Comparison of ENCODE assay signal across 14 cellular contexts in the genomic region with DNA sequence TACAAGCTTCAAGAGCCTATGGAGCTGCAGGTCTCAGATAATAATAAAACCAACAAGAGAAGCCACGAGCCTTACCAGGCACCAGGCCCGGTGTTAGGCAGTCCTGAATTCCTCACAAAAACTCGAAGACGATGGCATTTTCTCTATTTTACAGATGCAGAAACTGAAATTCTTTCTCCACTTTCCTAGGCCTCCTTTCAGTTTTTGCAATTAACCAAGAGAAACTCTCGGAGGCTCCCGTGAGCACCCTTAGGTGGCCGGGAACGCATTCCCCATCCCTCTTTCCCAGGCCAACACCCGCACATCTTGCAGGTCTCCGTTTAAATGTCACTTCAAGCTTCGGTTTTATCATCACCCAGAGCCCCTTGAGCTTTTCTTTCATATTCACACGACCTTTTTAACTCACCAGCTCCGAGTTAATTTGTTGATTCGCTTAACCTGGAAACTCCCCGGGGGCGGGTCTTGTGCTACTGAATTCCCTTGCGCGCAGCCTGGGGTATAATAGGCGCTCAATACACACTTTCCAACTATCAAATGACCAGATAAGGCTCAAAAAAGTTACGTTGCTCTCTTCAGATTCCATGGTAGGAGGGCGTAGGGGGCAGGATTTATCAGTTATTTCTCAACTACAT. TPM values are rescaled to one million over a fixed set of nuclear protein-coding genes. Genes with fewer than 3 reads are reported as not detected.
DNase-seq lines count a peak whose midpoint lies in the region; ATAC-seq and TF ChIP-seq lines count a peak whose summit lies in the region.
"Had no signal": no experiment of that assay in that cellular context is flagged by ENCODE, and none has a peak within 500 bp of the region (broad histone marks: within the 10 kb centered on the region; RNA-seq: fewer than 3 reads in every experiment).

No MANE protein-coding gene starts in this region.

- intact Hi-C loops in CD8-positive, alpha-beta T cell (cut with DNase I, micrococcal nuclease), result loop anchor here in 1 of 2 experiments (1.0 to 10.0 kb wide), 2 partner anchors 28 to 851 kb away; no protein-coding TSS in a partner anchor
- intact Hi-C loops in natural killer cell (cut with micrococcal nuclease), result no loop called here
- intact Hi-C loops in breast epithelium (cut with DNase I; ENCODE audit: low total_unique reads), result no loop called here

- H3K4me1 ChIP-seq in CD8-positive, alpha-beta T cell (ENCODE audit: insufficient read depth, low read length), result peaks cover 32% of the 10 kb centered on the region
- H3K4me1 ChIP-seq in GM23338 (ENCODE audit: insufficient read depth), result peaks cover 69% of the 10 kb centered on the region
- H3K4me1 ChIP-seq in breast epithelium, result no peaks in the 10 kb centered on the region

- H3K9me2 ChIP-seq in GM23338 (ENCODE audit: insufficient read depth), result peaks cover 3% of the 10 kb centered on the region; the same call in 1 of the 2 replicates

- no peaks in the 10 kb centered on the region for H3K36me3 Mint-ChIP-seq in CD8-positive, alpha-beta T cell
- H3K36me3 Mint-ChIP-seq in GM23338 (ENCODE audit: low read depth), result no peaks in the 10 kb centered on the region
- no peaks in the 10 kb centered on the region for H3K36me3 Mint-ChIP-seq in natural killer cell

- H3K27me3 ChIP-seq in CD8-positive, alpha-beta T cell (ENCODE audit: insufficient read depth, low read length), result peaks cover 31% of the 10 kb centered on the region
- peaks cover 100% of the 10 kb centered on the region for H3K27me3 ChIP-seq in GM23338 (ENCODE audit: insufficient read depth)
- H3K27me3 ChIP-seq in breast epithelium, result peaks cover 2 to 44% of the 10 kb centered on the region in 2 donors
- H3K27me3 ChIP-seq: ovary had no signal

- no peak overlapping the region for H3K27ac ChIP-seq in CD8-positive, alpha-beta T cell (ENCODE audit: low read depth, low read length)
- H3K27ac ChIP-seq in GM23338 (ENCODE audit: low read depth) (no peak overlapping the region), breast epithelium (no peak overlapping the region)
- H3K27ac ChIP-seq: cardiac muscle cell, ovary, SJSA1 had no signal

- no peak overlapping the region for H3K4me3 Mint-ChIP-seq in CD8-positive, alpha-beta T cell
- H3K4me3 Mint-ChIP-seq in GM23338, result peak overlapping the region; percentile 66
- H3K4me3 Mint-ChIP-seq in natural killer cell, result peak overlapping the region; percentile 43
- H3K4me3 Mint-ChIP-seq: effector memory CD8-positive, alpha-beta T cell had no signal

- no peaks in the 10 kb centered on the region for H3K9me3 ChIP-seq in CD8-positive, alpha-beta T cell (ENCODE audit: low read length)
- H3K9me3 ChIP-seq in breast epithelium, result no peaks in the 10 kb centered on the region
- H3K9me3 ChIP-seq: ovary, SJSA1 had no signal

- DNase-seq in CD8-positive, alpha-beta T cell, result peak in 1 of 7 experiments; percentile 38
- peak; percentile 85 for DNase-seq in GM23338 (ENCODE audit: low spot score)
- peak; percentile 56 for DNase-seq in activated naive CD4-positive, alpha-beta T cell treated with anti-CD3 and anti-CD28 coated beads, Interleukin-2, amount 50 U/mL, for 16 hours
- no peak for DNase-seq in natural killer cell
- DNase-seq in NCI-H1694 treated with DMSO at 0.1 percent for 48 hours (lab: John Stamatoyannopoulos, UW), result no peak
- DNase-seq in ureter (ENCODE audit: low spot score), result no peak
- DNase-seq in breast epithelium (ENCODE audit: low spot score in 2 of 2), result no peak
- DNase-seq: effector memory CD8-positive, alpha-beta T cell; foreskin melanocyte; ovary had no signal

- POLR2A ChIA-PET in CD8-positive, alpha-beta T cell (lab: Charles Lee), result interaction anchor here (0.7 kb wide), 1 partner anchor 13 kb away, joined by 3 read pairs; no protein-coding TSS in a partner anchor

- peak; percentile 26 for ATAC-seq in CD8-positive, alpha-beta T cell
- ATAC-seq in GM23338 (peak; percentile 10), natural killer cell (no peak), HG02610 (IDR thresholded peaks at IDR 0.05; ENCODE audit: unreplicated experiment) (no peak)
- ATAC-seq: effector memory CD8-positive, alpha-beta T cell had no signal

- CTCF ChIA-PET in CD8-positive, alpha-beta T cell (lab: Charles Lee), result no interaction called here

- H3K4me3 ChIP-seq in CD8-positive, alpha-beta T cell (ENCODE audit: low read depth, low read length), result no peak overlapping the region
- H3K4me3 ChIP-seq in GM23338 (peak overlapping the region; percentile 68), breast epithelium (no peak overlapping the region)
- H3K4me3 ChIP-seq: cardiac muscle cell, ovary, SJSA1 had no signal

- no peak for TF ChIP-seq CTCF in CD8-positive, alpha-beta T cell (IDR thresholded peaks at IDR 0.05)
- TF ChIP-seq CTCF in GM23338 (conservative IDR thresholded peaks at IDR 0.05; ENCODE audit: low read depth in 2 of 2) (no peak), natural killer cell (IDR thresholded peaks at IDR 0.05) (no peak), breast epithelium (IDR thresholded peaks at IDR 0.05) (no peak)

- no peak overlapping the region; the same call in 1 of the 2 replicates for H2AFZ ChIP-seq in GM23338

- no peaks in the 10 kb centered on the region for H3K36me3 ChIP-seq in CD8-positive, alpha-beta T cell (ENCODE audit: insufficient read depth, low read length)
- H3K36me3 ChIP-seq in GM23338 (ENCODE audit: insufficient read depth) (no peaks in the 10 kb centered on the region), breast epithelium (no peaks in the 10 kb centered on the region)
- H3K36me3 ChIP-seq: cardiac muscle cell, ovary, SJSA1 had no signal

- peaks cover 38% of the 10 kb centered on the region for H3F3A ChIP-seq in GM23338 (replicated peaks; ENCODE audit: low read depth)

- H3K27ac Mint-ChIP-seq in CD8-positive, alpha-beta T cell, result no peak overlapping the region
- H3K27ac Mint-ChIP-seq in GM23338 (no peak overlapping the region), natural killer cell (no peak overlapping the region)

- peaks cover 29% of the 10 kb centered on the region for H3K4me1 Mint-ChIP-seq in CD8-positive, alpha-beta T cell (ENCODE audit: low read depth)
- peaks cover 67% of the 10 kb centered on the region for H3K4me1 Mint-ChIP-seq in GM23338
- peaks cover 19 to 34% of the 10 kb centered on the region in 2 donors for H3K4me1 Mint-ChIP-seq in natural killer cell

- no peak for TF ChIP-seq POLR2A in breast epithelium (IDR thresholded peaks at IDR 0.05)

- H4K20me1 ChIP-seq in GM23338 (replicated peaks; ENCODE audit: insufficient read depth), result peaks cover 7% of the 10 kb centered on the region; the same call in 1 of the 2 replicates

- no peaks in the 10 kb centered on the region for H3K79me2 ChIP-seq in GM23338 (replicated peaks; ENCODE audit: insufficient read depth)

- H3K27me3 Mint-ChIP-seq in CD8-positive, alpha-beta T cell (ENCODE audit: low read depth), result peaks cover 61% of the 10 kb centered on the region
- H3K27me3 Mint-ChIP-seq in GM23338 (ENCODE audit: insufficient read depth, low read depth, poor library complexity) (peaks cover 87% of the 10 kb centered on the region), natural killer cell (ENCODE audit: low read depth in 2 of 2) (peaks cover 70% of the 10 kb centered on the region in 2 donors)

- H3K4me2 ChIP-seq in GM23338, result peak overlapping the region; percentile 93

- no peaks in the 10 kb centered on the region for H3K9me3 Mint-ChIP-seq in CD8-positive, alpha-beta T cell
- H3K9me3 Mint-ChIP-seq in GM23338, result no peaks in the 10 kb centered on the region
- H3K9me3 Mint-ChIP-seq in natural killer cell, result no peaks in the 10 kb centered on the region
- H3K9me3 Mint-ChIP-seq: effector memory CD8-positive, alpha-beta T cell had no signal

TF ChIP-seq in GM23338, 12 proteins besides CTCF, POLR2A, EP300 and RAD21:
- TF ChIP-seq EZH2 (IDR thresholded peaks at IDR 0.05; ENCODE audit: low read depth, unreplicated experiment) (peak; percentile 57), EZH2phosphoT487 (IDR thresholded peaks at IDR 0.05; ENCODE audit: unreplicated experiment) (no peak)
TF ChIP-seq in GM23338: peak in this region for 1.

RNA-seq across cellular contexts. Expression of gene GSX2, which starts 6.2 kb away (rescaled TPM):
- total RNA-seq in CD8-positive, alpha-beta T cell, result not detected
- total RNA-seq in GM23338 (2014; rRNA removed; shearing (Covaris generic)), result not detected in 2 replicates
- 0.34 TPM in 1 of 2 replicates, not detected in the other for polyA plus RNA-seq in GM23338 (2016; fragmentation: Nextera tagmentation; extraction: Ambion mirVana)
- total RNA-seq in natural killer cell (not detected), ureter (not detected), breast epithelium (not detected)
- total RNA-seq: cardiac muscle cell, HT1080, ovary, SJSA1 had no signal
- polyA plus RNA-seq: cardiac muscle cell, ovary had no signal

RNA-seq across cellular contexts. Expression of gene CHIC2, which starts 29.3 kb away (rescaled TPM):
- 10 to 100 TPM; 67.3 to 69.3 TPM for total RNA-seq in CD8-positive, alpha-beta T cell
- 18.3 and 21.1 TPM in 2 replicates for total RNA-seq in GM23338 (2014; rRNA removed; shearing (Covaris generic))
- polyA plus RNA-seq in GM23338 (2016; fragmentation: Nextera tagmentation; extraction: Ambion mirVana), result 17.2 and 24.3 TPM in 2 replicates
- total RNA-seq in natural killer cell, result 10 to 100 TPM; 62.0 to 85.0 (median 79.7) TPM
- 22.8 TPM for total RNA-seq in ureter
- 10 to 100 TPM; 33.9 to 71.4 (median 47.5) TPM for total RNA-seq in breast epithelium

Comparison
In these comparisons a context has a peak if more than half of its experiments do, and no peak if none do; other contexts are left out.
1. ATAC-seq: peak in CD8-positive, alpha-beta T cell (single experiment) and GM23338 (single experiment); none in natural killer cell (0 of 3) and HG02610 (single experiment).
2. DNase-seq: peak in GM23338 (single experiment) and activated naive CD4-positive, alpha-beta T cell treated with anti-CD3 and anti-CD28 coated beads, Interleukin-2, amount 50 U/mL, for 16 hours (single experiment); none in natural killer cell (single experiment), NCI-H1694 treated with DMSO at 0.1 percent for 48 hours (single experiment), ureter (single experiment) and breast epithelium (0 of 2).